ENCODE assay signal across 11 cellular contexts in the genomic region with DNA sequence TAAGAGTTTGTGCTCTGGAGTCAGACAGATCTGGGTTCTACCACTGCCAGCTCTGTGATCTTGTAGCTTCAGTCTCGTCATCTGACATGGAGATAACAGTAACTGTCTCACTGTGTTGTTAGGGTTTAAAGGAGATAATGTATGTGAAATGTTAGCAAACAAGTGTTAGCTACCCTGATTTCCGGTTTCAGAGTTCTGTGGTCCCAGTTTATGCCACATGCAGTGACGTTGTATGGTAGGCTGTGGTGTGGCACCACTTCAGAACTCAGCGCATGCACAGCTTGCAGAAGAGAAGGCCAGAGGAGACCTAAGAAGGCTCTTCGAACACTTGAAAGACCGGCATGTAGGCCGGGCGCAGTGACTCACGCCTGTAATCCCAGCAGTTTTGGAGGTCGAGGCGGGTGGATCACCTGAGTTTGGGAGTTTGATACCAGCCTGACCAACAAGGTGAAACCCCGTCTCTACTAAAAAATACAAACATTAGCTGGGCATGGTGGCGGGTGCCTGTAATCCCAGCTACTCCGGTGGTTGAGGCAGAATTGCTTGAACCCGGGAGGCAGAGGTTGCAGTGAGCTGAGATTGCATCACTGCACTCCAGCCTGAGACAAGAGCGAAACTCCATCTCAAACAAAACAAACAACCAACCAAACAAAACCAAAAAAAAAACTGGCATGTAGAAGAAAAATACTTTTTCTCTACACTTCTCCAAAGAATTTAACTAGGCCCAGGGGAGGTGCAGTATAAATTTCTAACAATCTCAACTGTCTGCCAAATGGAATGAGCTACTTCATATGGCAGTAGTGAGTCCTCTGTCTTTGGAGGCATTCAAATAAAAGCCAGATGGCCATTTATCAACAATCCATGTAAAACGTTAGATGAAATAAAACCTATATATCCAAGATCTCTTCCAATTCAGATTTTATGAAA. TPM values are rescaled to one million over a fixed set of nuclear protein-coding genes. Genes with fewer than 3 reads are reported as not detected.
DNase-seq lines count a peak whose midpoint lies in the region; ATAC-seq, FAIRE-seq and TF ChIP-seq lines count a peak whose summit lies in the region.
"Not testable (repeated sequence)": the region's sequence is repeated elsewhere in the genome, so short reads cannot be mapped to it uniquely, and the experiment has no call there.
"Had no signal": no experiment of that assay in that cellular context is flagged by ENCODE, and none has a peak within 500 bp of the region (broad histone marks: within the 10 kb centered on the region; RNA-seq: fewer than 3 reads in every experiment).

No MANE protein-coding gene starts in this region.

- ATAC-seq in CD8-positive, alpha-beta T cell, result peak; percentile 78
- ATAC-seq in activated T-cell treated with anti-CD3 and anti-CD28 coated beads, Interleukin-2, amount 50 U/mL, for 4 hours, result peak; percentile 77 to 80
- ATAC-seq in K562, result not testable (repeated sequence)
- peak; percentile 65 for ATAC-seq in Right ventricle myocardium superior (ENCODE audit: poor library complexity)
- peak; percentile 38 for ATAC-seq in mucosa of descending colon
- ATAC-seq in stimulated activated naive CD8-positive, alpha-beta T cell treated with anti-CD3 and anti-CD28 coated beads, Interleukin-15, Interleukin-2, amounts not matched to agents 100 U/mL and 50 U/mL, for 24 hours, result peak; percentile 71

- not testable (repeated sequence) for H3K4me3 ChIP-seq in CD8-positive, alpha-beta T cell (ENCODE audit: low read depth, low read length); K562; mucosa of descending colon

- not testable (repeated sequence) for H3K4me2 ChIP-seq in K562 (ENCODE audit: insufficient read depth, low read length)

- H3K9me3 ChIP-seq in CD8-positive, alpha-beta T cell (ENCODE audit: low read length); K562 (replicated peaks; ENCODE audit: control insufficient read depth, insufficient read depth, low read depth, low read length); mucosa of descending colon: not testable (repeated sequence)

- not testable (repeated sequence) for H3K9me1 ChIP-seq in K562 (ENCODE audit: control insufficient read depth, insufficient read depth, low read length)

- not testable (repeated sequence) for DNase-seq in CD8-positive, alpha-beta T cell; activated T-cell treated with anti-CD3 and anti-CD28 coated beads, Interleukin-2, amount 50 U/mL, for 4 hours; K562 (ENCODE audit: extremely low read depth in 1 of 4, low spot score in 3 of 4); Right ventricle myocardium superior; mucosa of descending colon; stimulated activated naive CD8-positive, alpha-beta T cell treated with anti-CD3 and anti-CD28 coated beads, Interleukin-15, Interleukin-2, amounts not matched to agents 100 U/mL and 50 U/mL, for 24 hours

- H3K27ac ChIP-seq in CD8-positive, alpha-beta T cell (ENCODE audit: low read depth, low read length); K562 (ENCODE audit: extremely low read depth, low read depth, low read length): not testable (repeated sequence)
- H3K27ac ChIP-seq in VCaP, result peak overlapping the region; percentile 65; the same call in 1 of the 2 replicates

- H3K9me3 Mint-ChIP-seq in CD8-positive, alpha-beta T cell; activated T-cell treated with anti-CD3 and anti-CD28 coated beads, Interleukin-2, amount 50 U/mL, for 4 hours: not testable (repeated sequence)

- POLR2A ChIA-PET in CD8-positive, alpha-beta T cell (lab: Charles Lee); K562 (lab: Yijun Ruan, JAX): not testable (repeated sequence)

- H3K27ac Mint-ChIP-seq in CD8-positive, alpha-beta T cell, result not testable (repeated sequence)

- H3K9ac ChIP-seq in K562 (ENCODE audit: insufficient read depth in 1 of 2, low read depth in 2 of 2, low read length in 2 of 2), result not testable (repeated sequence)

- WGBS in K562 (ENCODE audit: insufficient coverage, low coverage, missing lambda C conversion rate), result no CpG with 5 or more reads among the region's 17 CpGs

- H3K4me1 Mint-ChIP-seq in CD8-positive, alpha-beta T cell (ENCODE audit: low read depth), result peaks cover 25% of the 10 kb centered on the region
- H3K4me1 Mint-ChIP-seq in activated T-cell treated with anti-CD3 and anti-CD28 coated beads, Interleukin-2, amount 50 U/mL, for 4 hours (ENCODE audit: low read depth), result not testable (repeated sequence)

- H3K4me1 ChIP-seq in CD8-positive, alpha-beta T cell (ENCODE audit: insufficient read depth, low read length); K562 (replicated peaks in 1 of 2; ENCODE audit: control insufficient read depth in 2 of 2, insufficient read depth in 2 of 2, low read length in 2 of 2); mucosa of descending colon (ENCODE audit: low read depth): not testable (repeated sequence)

- not testable (repeated sequence) for TF ChIP-seq EP300 in K562 (IDR thresholded peaks at IDR 0.05; ENCODE audit: low read length)

- TF ChIP-seq POLR2A in K562 (conservative IDR thresholded peaks at IDR 0.05), result not testable (repeated sequence)

- not testable (repeated sequence) for H3K4me3 Mint-ChIP-seq in CD8-positive, alpha-beta T cell; activated T-cell treated with anti-CD3 and anti-CD28 coated beads, Interleukin-2, amount 50 U/mL, for 4 hours

- not testable (repeated sequence) for TF ChIP-seq CTCF in CD8-positive, alpha-beta T cell (IDR thresholded peaks at IDR 0.05); VCaP (conservative IDR thresholded peaks at IDR 0.05); K562 (IDR thresholded peaks at IDR 0.05 in 2 of 3, conservative IDR thresholded peaks at IDR 0.05 in 1 of 3; ENCODE audit: insufficient read depth in 2 of 3, low read depth in 1 of 3, low read length in 3 of 3); mucosa of descending colon (IDR thresholded peaks at IDR 0.05)

- CTCF ChIA-PET in CD8-positive, alpha-beta T cell (lab: Charles Lee); K562 (lab: Yijun Ruan, JAX; ENCODE audit: low intra/inter-chr PET ratio): not testable (repeated sequence)

- peaks cover 12% of the 10 kb centered on the region for H3K36me3 Mint-ChIP-seq in CD8-positive, alpha-beta T cell
- not testable (repeated sequence) for H3K36me3 Mint-ChIP-seq in activated T-cell treated with anti-CD3 and anti-CD28 coated beads, Interleukin-2, amount 50 U/mL, for 4 hours (ENCODE audit: insufficient read depth)

- not testable (repeated sequence) for H3K27me3 ChIP-seq in CD8-positive, alpha-beta T cell (ENCODE audit: insufficient read depth, low read length); K562 (ENCODE audit: control insufficient read depth in 2 of 2, insufficient read depth in 2 of 2, low read length in 2 of 2)

- TF ChIP-seq RAD21 in K562 (CRISPR knock-in tag; conservative IDR thresholded peaks at IDR 0.05 in 1 of 2, IDR thresholded peaks at IDR 0.05 in 1 of 2), result not testable (repeated sequence)

- not testable (repeated sequence) for H2AFZ ChIP-seq in K562 (ENCODE audit: low read depth, low read length)

- H3K36me3 ChIP-seq in CD8-positive, alpha-beta T cell (ENCODE audit: insufficient read depth, low read length); K562 (ENCODE audit: control insufficient read depth, insufficient read depth, low read length); mucosa of descending colon (ENCODE audit: low read depth): not testable (repeated sequence)

- intact Hi-C loops in CD8-positive, alpha-beta T cell (cut with DNase I, micrococcal nuclease); K562 (cut with micrococcal nuclease); Right ventricle myocardium superior (cut with DNase I); mucosa of descending colon (cut with DNase I, micrococcal nuclease): not testable (repeated sequence)

- TSS peak; percentile 10 for BruUV-seq in K562 (replicated peaks; lab: Mats Ljungman, UMichigan)

- H3K27me3 Mint-ChIP-seq in CD8-positive, alpha-beta T cell (ENCODE audit: low read depth); activated T-cell treated with anti-CD3 and anti-CD28 coated beads, Interleukin-2, amount 50 U/mL, for 4 hours (ENCODE audit: low read depth): not testable (repeated sequence)

- not testable (repeated sequence) for H3K79me2 ChIP-seq in K562 (ENCODE audit: control insufficient read depth, insufficient read depth, low read length)

- in situ Hi-C loops in K562 (cut with MboI), result not testable (repeated sequence)

- FAIRE-seq in K562 (lab: Jason Lieb, UNC), result peak; percentile 77

- not testable (repeated sequence) for H4K20me1 ChIP-seq in K562 (replicated peaks; ENCODE audit: control insufficient read depth, insufficient read depth, low read length)

RNA-seq across cellular contexts. Expression of a gene that starts 10.0 kb away (rescaled TPM):
- total RNA-seq in CD8-positive, alpha-beta T cell, result 100 to 1,000 TPM; 103 to 118 TPM
- total RNA-seq in activated T-cell treated with anti-CD3 and anti-CD28 coated beads, Interleukin-2, amount 50 U/mL, for 4 hours, result 10 to 100 TPM; 82.5 to 92.9 (median 90.5) TPM
- total RNA-seq in K562 (2011; cell fraction: chromatin; rRNA removed; ENCODE audit: low replicate concordance), result 50.2 and 133 TPM in 2 replicates
- 80.8 and 92.6 TPM in 2 replicates for total RNA-seq in K562 (2011; cell fraction: nucleolus; rRNA removed)
- 147 and 172 TPM in 2 replicates for total RNA-seq in K562 (2011; cell fraction: nucleoplasm; rRNA removed)
- 138 and 209 TPM in 2 replicates for total RNA-seq in K562 (2014; rRNA removed)
- total RNA-seq in K562 (2014; rRNA removed; fragmentation: Illumina TruSeq; extraction: Trizol), result 85.8 and 108 TPM in 2 replicates
- total RNA-seq in K562 (2015; rRNA removed; fragmentation: Illumina TruSeq; extraction: Trizol), result 100 and 108 TPM in 2 replicates
- total RNA-seq in K562 (2021), result 133 and 137 TPM in 2 replicates
- 175 and 195 TPM in 2 replicates for polyA plus RNA-seq in K562 (2011; rRNA removed)
- 47.8 and 169 TPM in 2 replicates for polyA plus RNA-seq in K562 (2011; cell fraction: cytosol; rRNA removed)
- 19.9 and 38.4 TPM in 2 replicates for polyA plus RNA-seq in K562 (2011; cell fraction: nucleus; rRNA removed)
- 167 and 239 TPM in 2 replicates for polyA plus RNA-seq in K562 (2012)
- polyA plus RNA-seq in K562 (2014; fragmentation: Illumina TruSeq; extraction: Trizol), result 155 and 183 TPM in 2 replicates
- 10 to 100 TPM; 43.7 to 56.2 TPM for polyA plus RNA-seq in K562 (2014; fragmentation: Nextera tagmentation; extraction: Ambion mirVana)
- 141 and 198 TPM in 2 replicates for polyA plus RNA-seq in K562 (2014; rRNA removed)
- 59.4 and 67.8 TPM in 2 replicates for polyA minus RNA-seq in K562 (2011; rRNA and poly(A)+ RNA removed)
- 44.3 and 50.7 TPM in 2 replicates for polyA minus RNA-seq in K562 (2011; cell fraction: cytosol; rRNA and poly(A)+ RNA removed)
- polyA minus RNA-seq in K562 (2011; cell fraction: nucleus; rRNA and poly(A)+ RNA removed), result 12.8 and 23.5 TPM in 2 replicates
- 73.5 TPM for total RNA-seq in Right ventricle myocardium superior
- 100 to 1,000 TPM; 110 to 149 (median 134) TPM for total RNA-seq in mucosa of descending colon

RNA-seq across cellular contexts. Expression of a gene that starts 55.8 kb away (rescaled TPM):
- total RNA-seq in CD8-positive, alpha-beta T cell, result under 1 TPM; 0.14 to 0.19 TPM
- not detected for total RNA-seq in activated T-cell treated with anti-CD3 and anti-CD28 coated beads, Interleukin-2, amount 50 U/mL, for 4 hours
- total RNA-seq in K562 (2011; cell fraction: chromatin; rRNA removed; ENCODE audit: low replicate concordance), result 50.0 and 64.3 TPM in 2 replicates
- 69.5 and 85.3 TPM in 2 replicates for total RNA-seq in K562 (2011; cell fraction: nucleolus; rRNA removed)
- 63.5 and 69.1 TPM in 2 replicates for total RNA-seq in K562 (2011; cell fraction: nucleoplasm; rRNA removed)
- total RNA-seq in K562 (2014; rRNA removed) (9.4 and 12.8 TPM in 2 replicates), K562 (2014; rRNA removed; fragmentation: Illumina TruSeq; extraction: Trizol) (12.2 and 15.7 TPM in 2 replicates), K562 (2015; rRNA removed; fragmentation: Illumina TruSeq; extraction: Trizol) (11.8 and 13.0 TPM in 2 replicates), K562 (2021) (17.5 and 17.8 TPM in 2 replicates), Right ventricle myocardium superior (not detected), mucosa of descending colon (not detected)
- polyA plus RNA-seq in K562 (2011; rRNA removed) (15.0 and 28.8 TPM in 2 replicates), K562 (2014; fragmentation: Illumina TruSeq; extraction: Trizol) (13.5 and 13.6 TPM in 2 replicates), K562 (2014; fragmentation: Nextera tagmentation; extraction: Ambion mirVana) (10 to 100 TPM; 32.4 TPM), K562 (2014; rRNA removed) (8.8 and 9.1 TPM in 2 replicates)
- 15.4 and 22.6 TPM in 2 replicates for polyA plus RNA-seq in K562 (2011; cell fraction: cytosol; rRNA removed)
- 16.8 and 18.6 TPM in 2 replicates for polyA plus RNA-seq in K562 (2011; cell fraction: nucleus; rRNA removed)
- polyA plus RNA-seq in K562 (2012), result 13.8 and 23.5 TPM in 2 replicates
- polyA minus RNA-seq in K562 (2011; rRNA and poly(A)+ RNA removed), result 58.4 and 72.4 TPM in 2 replicates
- polyA minus RNA-seq in K562 (2011; cell fraction: cytosol; rRNA and poly(A)+ RNA removed), result 17.1 and 20.4 TPM in 2 replicates
- 16.2 and 28.3 TPM in 2 replicates for polyA minus RNA-seq in K562 (2011; cell fraction: nucleus; rRNA and poly(A)+ RNA removed)
- total RNA-seq: A172, Daoy, G401, H4 had no signal

Comparison
In these comparisons a context has a peak if more than half of its experiments do, and no peak if none do; other contexts are left out.
1. RNA of a gene that starts 55.8 kb away (total RNA-seq): 9.4 to 85.3 TPM in K562; 0.14 to 0.19 TPM in CD8-positive, alpha-beta T cell, not detected in Right ventricle myocardium superior (single experiment), not detected in activated T-cell treated with anti-CD3 and anti-CD28 coated beads, Interleukin-2, amount 50 U/mL, for 4 hours and not detected in mucosa of descending colon; every median in the first group is over 4 times any median in the second.